Comparison of ENCODE assay signal across 25 cellular contexts in the genomic region with DNA sequence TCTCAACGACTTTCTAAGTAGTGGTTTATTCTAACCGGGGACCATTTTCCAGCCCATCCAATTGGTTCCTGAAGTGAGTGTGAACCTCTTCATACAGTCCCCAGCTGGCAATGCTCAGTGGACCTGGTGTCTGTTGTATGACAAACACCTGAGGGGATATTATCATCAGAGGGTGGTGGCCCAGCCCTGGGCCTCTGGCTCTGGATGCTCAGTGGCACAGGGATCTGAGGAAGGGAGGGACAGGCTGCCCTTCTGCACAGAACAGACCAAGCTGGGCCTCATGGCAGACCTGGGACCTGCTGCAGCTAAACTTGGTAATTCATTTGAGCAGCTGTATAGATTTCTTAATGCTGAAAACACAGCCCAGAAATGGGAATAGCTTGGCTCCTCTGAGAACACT.
"Had no signal": no experiment of that assay in that cellular context is flagged by ENCODE, and none has a peak within 500 bp of the region (broad histone marks: within the 10 kb centered on the region; RNA-seq: fewer than 3 reads in every experiment).

No MANE protein-coding gene starts in this region.

- H3K9me3 ChIP-seq: stomach, suprapubic skin, testis, thoracic aorta, thyroid gland, tibial artery, tibial nerve, transverse colon, upper lobe of left lung, upper lobe of right lung, uterus had no signal

- H3K4me1 ChIP-seq: stomach, suprapubic skin, testis, thyroid gland, tibial artery, tibial nerve, transverse colon, upper lobe of left lung, upper lobe of right lung, uterus had no signal

- H3K27ac ChIP-seq: stomach, suprapubic skin, testis, thoracic aorta, thyroid gland, tibial artery, tibial nerve, transverse colon, upper lobe of left lung, upper lobe of right lung, uterus had no signal

- H3K4me3 ChIP-seq: stomach, suprapubic skin, testis, thoracic aorta, thyroid gland, tibial artery, tibial nerve, transverse colon, upper lobe of left lung, upper lobe of right lung, uterus had no signal

- H3K27me3 ChIP-seq: testis, thyroid gland, tibial artery, upper lobe of left lung, uterus had no signal

- DNase-seq: stimulated activated CD4-positive, alpha-beta T cell treated with anti-CD3 and anti-CD28 coated beads, Interleukin-2, amount 100 ng/mL, for 48 hours; stimulated activated CD4-positive, alpha-beta T cell treated with anti-CD3 and anti-CD28 coated beads, Interleukin-4, amount 100 ng/mL, for 1 hour; stimulated activated CD4-positive, alpha-beta T cell treated with anti-CD3 and anti-CD28 coated beads, Interleukin-4, amount 100 ng/mL, for 24 hours; stimulated activated CD4-positive, alpha-beta T cell treated with anti-CD3 and anti-CD28 coated beads, Interleukin-4, amount 100 ng/mL, for 4 hours; stimulated activated CD8-positive, alpha-beta memory T cell treated with anti-CD3 and anti-CD28 coated beads, Interleukin-4, amount 100 ng/mL, for 48 hours; stimulated activated naive B cell treated with anti-CD40 and anti-IgM and Interleukin-4, amounts not matched to agents 10 μg/mL and 1 μg/mL and 100 μg/mL, for 72 hours; stimulated activated naive CD4-positive, alpha-beta T cell; stimulated activated naive CD4-positive, alpha-beta T cell treated with Interleukin-2 at 50 U/mL for 16 hours; stimulated activated naive CD8-positive, alpha-beta T cell treated with anti-CD3 and anti-CD28 coated beads, Interleukin-15, amount 100 ng/mL, for 72 hours; stimulated activated naive CD8-positive, alpha-beta T cell treated with anti-CD3 and anti-CD28 coated beads, Interleukin-15, Interleukin-2, amounts not matched to agents 100 U/mL and 50 U/mL, for 24 hours; stomach; testis; thyroid gland; tibial artery; transverse colon; trophoblast cell; upper lobe of left lung; upper lobe of right lung; uterus had no signal

- ATAC-seq: stimulated activated effector memory CD8-positive, alpha-beta T cell treated with anti-CD3 and anti-CD28 coated beads, Interleukin-12 subunit alpha, Interleukin-12 subunit beta, amount 100 ng/mL, for 72 hours; stimulated activated memory B cell treated with anti-CD40 and anti-IgM and Interleukin-4, amounts not matched to agents 10 μg/mL and 1 μg/mL and 100 μg/mL, for 72 hours; stimulated activated naive B cell treated with anti-CD40 and anti-IgM and Interleukin-4, amounts not matched to agents 10 μg/mL and 1 μg/mL and 100 μg/mL, for 72 hours; stimulated activated naive CD8-positive, alpha-beta T cell treated with anti-CD3 and anti-CD28 coated beads, Interleukin-15, amount 100 ng/mL, for 72 hours; stimulated activated naive CD8-positive, alpha-beta T cell treated with anti-CD3 and anti-CD28 coated beads, Interleukin-15, Interleukin-2, amounts not matched to agents 100 U/mL and 50 U/mL, for 24 hours; upper lobe of right lung had no signal

- H3K36me3 ChIP-seq: stomach, suprapubic skin, thoracic aorta, thyroid gland, tibial artery, tibial nerve, transverse colon, upper lobe of left lung, upper lobe of right lung, uterus had no signal

- FAIRE-seq: urothelium cell line had no signal
